In the genomic region with DNA sequence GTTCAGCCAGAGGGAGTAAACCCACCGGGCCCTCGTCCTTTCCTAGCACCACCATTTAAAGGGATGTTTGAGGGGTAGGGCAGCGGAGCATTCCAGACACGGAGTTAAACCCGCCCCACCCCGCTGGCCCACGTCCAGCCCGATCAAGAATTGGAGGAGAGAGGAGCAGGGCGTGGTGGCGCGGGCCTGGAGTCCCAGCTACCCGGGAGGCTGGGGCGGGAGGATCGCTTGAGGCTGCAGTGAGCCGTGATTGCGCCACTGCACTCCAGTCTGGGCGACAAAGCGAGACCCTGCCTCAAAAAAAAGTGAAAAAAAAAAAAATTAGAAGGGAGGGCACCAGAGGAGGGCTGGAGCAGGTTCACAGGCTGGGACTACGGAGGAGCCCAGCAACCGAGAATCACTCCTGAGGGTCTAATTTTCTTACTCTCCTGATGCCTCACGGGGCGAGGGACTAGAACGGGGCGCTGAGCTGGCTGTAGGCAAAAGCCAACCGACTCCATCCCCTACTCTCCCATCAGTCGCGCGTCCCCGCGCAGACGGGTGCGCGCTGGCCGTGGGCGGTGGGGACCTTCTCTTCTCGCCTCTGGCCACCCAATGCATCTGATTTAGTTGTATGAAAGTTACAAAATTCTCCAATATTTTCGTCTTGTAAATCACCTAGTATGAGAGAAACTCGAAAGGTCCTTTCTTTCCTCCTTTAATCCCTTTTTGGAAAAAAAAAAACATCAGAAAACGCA, we compare ENCODE assay signal across 8 cellular contexts. TPM values are rescaled to one million over a fixed set of nuclear protein-coding genes. Genes with fewer than 3 reads are reported as not detected.
DNase-seq lines count a peak whose midpoint lies in the region; ATAC-seq and TF ChIP-seq lines count a peak whose summit lies in the region.

No MANE protein-coding gene starts in this region.

- H3K36me3 Mint-ChIP-seq in activated naive CD8-positive, alpha-beta T cell treated with anti-CD3 and anti-CD28 coated beads for 36 hours = no peaks in the 10 kb centered on the region

- DNase-seq in GM10266 (ENCODE audit: extremely low spot score) (peak; percentile 56), RWPE1 (ENCODE audit: low spot score) (peak; percentile 30), left ventricle myocardium inferior (peak; percentile 81), trophoblast cell (peak; percentile 71 to 74), NCI-H524 treated with DMSO at 0.1 percent for 48 hours (lab: John Stamatoyannopoulos, UW) (no peak)
- peak; percentile 71 for DNase-seq in activated naive CD8-positive, alpha-beta T cell treated with anti-CD3 and anti-CD28 coated beads for 36 hours

- H4K8ac ChIP-seq in trophoblast cell (ENCODE audit: low read depth, low read length) = peak overlapping the region; percentile 68

- CTCF ChIA-PET in RWPE1 (lab: Yijun Ruan, JAX) = no interaction called here

- peaks cover 23% of the 10 kb centered on the region for H3K27me3 Mint-ChIP-seq in activated naive CD8-positive, alpha-beta T cell treated with anti-CD3 and anti-CD28 coated beads for 36 hours

- H3K79me1 ChIP-seq in trophoblast cell (ENCODE audit: low read length) = peaks cover 20% of the 10 kb centered on the region

- H3K79me2 ChIP-seq in trophoblast cell (ENCODE audit: control insufficient read depth, insufficient read depth, low read length, poor library complexity) = peaks cover 4% of the 10 kb centered on the region

- peak overlapping the region; percentile 81 for H3K4me2 ChIP-seq in trophoblast cell (ENCODE audit: low read length)

- H2BK5ac ChIP-seq in trophoblast cell (ENCODE audit: low read depth, low read length, poor library complexity) = peak overlapping the region; percentile 83

- peak overlapping the region; percentile 77 for H2BK120ac ChIP-seq in trophoblast cell (ENCODE audit: insufficient read depth, low read length, poor library complexity)

- H3K4me3 Mint-ChIP-seq in activated naive CD8-positive, alpha-beta T cell treated with anti-CD3 and anti-CD28 coated beads for 36 hours = peak overlapping the region; percentile 98

- intact Hi-C loops in left ventricle myocardium inferior (cut with micrococcal nuclease) = no loop called here

- H3K18ac ChIP-seq in trophoblast cell (ENCODE audit: low read length) = peak overlapping the region; percentile 42

- POLR2A ChIA-PET in RWPE1 (lab: Yijun Ruan, JAX; ENCODE audit: low non-redundant PET) = interaction anchor here (0.5 to 0.7 kb wide), 2 partner anchors 15 to 17 kb away, joined by 3 read pairs; no protein-coding TSS in a partner anchor

- H3K4me1 ChIP-seq in left ventricle myocardium inferior (peaks cover 78% of the 10 kb centered on the region), trophoblast cell (ENCODE audit: control insufficient read depth in 1 of 2, insufficient read depth in 2 of 2, low read length in 2 of 2) (peaks cover 12 to 22% of the 10 kb centered on the region in 2 experiments)

- peak overlapping the region; percentile 10 for H2BK12ac ChIP-seq in trophoblast cell (ENCODE audit: low read length)

- peaks cover 40% of the 10 kb centered on the region for H3K4me1 Mint-ChIP-seq in activated naive CD8-positive, alpha-beta T cell treated with anti-CD3 and anti-CD28 coated beads for 36 hours

- H3K4me3 ChIP-seq in left ventricle myocardium inferior = peak overlapping the region; percentile 71
- H3K4me3 ChIP-seq in trophoblast cell (ENCODE audit: low read depth, low read length) = peak overlapping the region; percentile 71

- H2AK5ac ChIP-seq in trophoblast cell (ENCODE audit: low read length) = peak overlapping the region; percentile 38

- peak overlapping the region; percentile 73 for H4K91ac ChIP-seq in trophoblast cell (ENCODE audit: low read depth, low read length)

- H3K23ac ChIP-seq in trophoblast cell (ENCODE audit: low read length) = no peak overlapping the region

- H3K4ac ChIP-seq in trophoblast cell (ENCODE audit: low read depth, low read length) = peak overlapping the region; percentile 65

- TF ChIP-seq CTCF in GM10266 (IDR thresholded peaks at IDR 0.05; ENCODE audit: control insufficient read depth, insufficient read depth, low read depth, missing control alignments) (no peak), RWPE1 (conservative IDR thresholded peaks at IDR 0.05; ENCODE audit: low read depth) (no peak), left ventricle myocardium inferior (IDR thresholded peaks at IDR 0.05; ENCODE audit: borderline replicate concordance) (no peak)

- H3K9me3 ChIP-seq in left ventricle myocardium inferior (replicated peaks) = no peaks in the 10 kb centered on the region
- H3K9me3 ChIP-seq in trophoblast cell (ENCODE audit: insufficient read depth, low read depth, low read length) = no peaks in the 10 kb centered on the region

- no peaks in the 10 kb centered on the region for H3K9me3 Mint-ChIP-seq in activated naive CD8-positive, alpha-beta T cell treated with anti-CD3 and anti-CD28 coated beads for 36 hours

- peak; percentile 44 for ATAC-seq in HG03045 (IDR thresholded peaks at IDR 0.05; ENCODE audit: unreplicated experiment)
- no peak for ATAC-seq in GM19467 (IDR thresholded peaks at IDR 0.05; ENCODE audit: unreplicated experiment)

- peak overlapping the region; percentile 44 for H2AFZ ChIP-seq in trophoblast cell (ENCODE audit: insufficient read depth, low read length, poor library complexity)

- H3K27ac ChIP-seq in RWPE1 = peak overlapping the region; percentile 99
- peak overlapping the region; percentile 98 for H3K27ac ChIP-seq in left ventricle myocardium inferior (replicated peaks)
- H3K27ac ChIP-seq in trophoblast cell (ENCODE audit: low read depth, low read length) = peak overlapping the region; percentile 80

- peak overlapping the region; percentile 94 for H3K27ac Mint-ChIP-seq in activated naive CD8-positive, alpha-beta T cell treated with anti-CD3 and anti-CD28 coated beads for 36 hours

- peak overlapping the region; percentile 44 for H3K9ac ChIP-seq in trophoblast cell (ENCODE audit: low read length)

- H3K36me3 ChIP-seq in left ventricle myocardium inferior (no peaks in the 10 kb centered on the region), trophoblast cell (ENCODE audit: control insufficient read depth in 1 of 2, insufficient read depth in 2 of 2, low read length in 2 of 2) (no peaks in the 10 kb centered on the region)

- no peaks in the 10 kb centered on the region for H3K27me3 ChIP-seq in left ventricle myocardium inferior (ENCODE audit: low read depth)
- no peaks in the 10 kb centered on the region for H3K27me3 ChIP-seq in trophoblast cell (ENCODE audit: insufficient read depth, low read length)

- no CpG with 5 or more reads among the region's 39 CpGs for WGBS in trophoblast cell (ENCODE audit: extremely low coverage, insufficient coverage, insufficient read length)

- H3K14ac ChIP-seq in trophoblast cell (ENCODE audit: low read length) = peak overlapping the region; percentile 88

- peak overlapping the region; percentile 46 for H4K12ac ChIP-seq in trophoblast cell (ENCODE audit: low read depth, low read length)

RNA-seq across cellular contexts. Expression of a gene that starts 6.1 kb away (rescaled TPM):
- 10 to 100 TPM; 21.6 to 24.3 TPM for total RNA-seq in activated naive CD8-positive, alpha-beta T cell treated with anti-CD3 and anti-CD28 coated beads for 36 hours
- total RNA-seq in left ventricle myocardium inferior = 184 TPM
- 125 and 135 TPM in 2 replicates for polyA plus RNA-seq in trophoblast cell (2013)

RNA-seq across cellular contexts. Expression of a gene that starts 6.1 kb away (rescaled TPM):
- 10 to 100 TPM; 24.3 to 24.8 TPM for total RNA-seq in activated naive CD8-positive, alpha-beta T cell treated with anti-CD3 and anti-CD28 coated beads for 36 hours
- total RNA-seq in left ventricle myocardium inferior = 271 TPM
- polyA plus RNA-seq in trophoblast cell (2013) = 93.2 and 100 TPM in 2 replicates

RNA-seq across cellular contexts. Expression of a gene that starts 6.4 kb away (rescaled TPM):
- 1 to 10 TPM; 1.2 to 1.5 TPM for total RNA-seq in activated naive CD8-positive, alpha-beta T cell treated with anti-CD3 and anti-CD28 coated beads for 36 hours
- total RNA-seq in left ventricle myocardium inferior = 2.2 TPM
- 0.87 and 0.94 TPM in 2 replicates for polyA plus RNA-seq in trophoblast cell (2013)

RNA-seq across cellular contexts. Expression of a gene that starts 14.7 kb away (rescaled TPM):
- total RNA-seq in activated naive CD8-positive, alpha-beta T cell treated with anti-CD3 and anti-CD28 coated beads for 36 hours = 100 to 1,000 TPM; 145 TPM
- total RNA-seq in left ventricle myocardium inferior = 19.4 TPM
- polyA plus RNA-seq in trophoblast cell (2013) = 109 and 111 TPM in 2 replicates

RNA-seq across cellular contexts. Expression of a gene that starts 25.9 kb away (rescaled TPM):
- total RNA-seq in activated naive CD8-positive, alpha-beta T cell treated with anti-CD3 and anti-CD28 coated beads for 36 hours = 100 to 1,000 TPM; 176 to 181 TPM
- 20.0 TPM for total RNA-seq in left ventricle myocardium inferior
- 39.7 and 43.2 TPM in 2 replicates for polyA plus RNA-seq in trophoblast cell (2013)

Comparison
In these comparisons a context has a peak if more than half of its experiments do, and no peak if none do; other contexts are left out.
1. RNA of a gene that starts 6.1 kb away (total RNA-seq): 271 TPM in left ventricle myocardium inferior (single experiment); 24.3 to 24.8 TPM in activated naive CD8-positive, alpha-beta T cell treated with anti-CD3 and anti-CD28 coated beads for 36 hours; every median in the first group is over 10 times any median in the second.
2. Peak in every context shown above with its lines, with median percentiles within 50 percentile points of each other: H3K27ac ChIP-seq.